26 cellular contexts compared by ENCODE assay signal in the genomic region with DNA sequence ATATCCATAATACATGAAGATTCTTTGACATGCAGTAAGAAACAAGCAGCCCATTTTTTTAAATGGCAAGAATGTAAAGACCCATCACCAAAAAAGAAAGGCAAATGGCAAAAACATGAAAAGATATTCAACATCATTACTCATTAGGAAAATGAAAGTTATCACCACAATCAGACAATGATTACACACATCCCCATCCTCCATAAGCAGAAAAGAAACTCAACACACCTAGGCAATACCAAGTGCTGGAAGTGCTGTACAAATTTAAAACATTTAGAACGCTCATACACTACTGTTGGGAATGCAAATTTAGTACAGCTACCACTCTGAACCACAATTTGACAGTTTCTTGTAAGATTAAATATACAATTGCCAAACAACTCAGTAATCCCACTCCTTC.
DNase-seq lines count a peak whose midpoint lies in the region; ATAC-seq lines count a peak whose summit lies in the region.
"Had no signal": no experiment of that assay in that cellular context is flagged by ENCODE, and none has a peak within 500 bp of the region (broad histone marks: within the 10 kb centered on the region; RNA-seq: fewer than 3 reads in every experiment).

No MANE protein-coding gene starts in this region.

- DNase-seq in mesenteric fat pad (ENCODE audit: low spot score): no peak
- DNase-seq in stimulated activated CD4-positive, alpha-beta T cell treated with anti-CD3 and anti-CD28 coated beads, Interleukin-2, amount 100 ng/mL, for 24 hours: no peak
- DNase-seq: activated CD4-positive, alpha-beta memory T cell treated with anti-CD3 and anti-CD28 coated beads for 36 hours; activated CD8-positive, alpha-beta memory T cell treated with anti-CD3 and anti-CD28 coated beads, Interleukin-2, amount 50 U/mL, for 48 hours; aorta; DMS79 treated with DMSO at 0.1 percent for 48 hours; esophagus squamous epithelium; H7; hippocampal formation; NCI-H1048; NCI-H1930; NCI-H526 treated with DMSO at 0.1 percent for 48 hours; Peyer's patch; retina; stimulated activated CD4-positive, alpha-beta T cell treated with anti-CD3 and anti-CD28 coated beads, Interleukin-2, amount 100 ng/mL, for 48 hours; T-cell had no signal

- ATAC-seq in GM18867 (IDR thresholded peaks at IDR 0.05; ENCODE audit: unreplicated experiment) (peak; percentile 68), GM21381 (IDR thresholded peaks at IDR 0.05; ENCODE audit: unreplicated experiment) (peak; percentile 87), HG02981 (IDR thresholded peaks at IDR 0.05; ENCODE audit: unreplicated experiment) (peak; percentile 94), HG03558 (IDR thresholded peaks at IDR 0.05; ENCODE audit: extremely low read depth, unreplicated experiment) (peak; percentile 75), GM21360 (IDR thresholded peaks at IDR 0.05; ENCODE audit: unreplicated experiment) (no peak), HG03025 (IDR thresholded peaks at IDR 0.05; ENCODE audit: low FRiP score, unreplicated experiment) (no peak)
- ATAC-seq: activated T-helper 17 cell treated with anti-CD3 and anti-CD28 coated beads, Interleukin-2, amount 50 U/mL, for 72 hours; left lobe of liver; natural killer cell treated with Interleukin-12 subunit alpha and Interleukin-12 subunit beta and Interleukin-15 and Interleukin-18, amount 100 ng/mL, for 72 hours; stimulated activated memory B cell treated with anti-CD40 and anti-IgM and Interleukin-4, amounts not matched to agents 10 μg/mL and 1 μg/mL and 100 μg/mL, for 72 hours; T-cell had no signal

Comparison
In these comparisons a context has a peak if more than half of its experiments do, and no peak if none do; other contexts are left out.
1. ATAC-seq: peak in GM18867 (single experiment), GM21381 (single experiment), HG02981 (single experiment) and HG03558 (single experiment); none in GM21360 (single experiment) and HG03025 (single experiment).